Comparison of ENCODE assay signal across 8 cellular contexts in the genomic region with DNA sequence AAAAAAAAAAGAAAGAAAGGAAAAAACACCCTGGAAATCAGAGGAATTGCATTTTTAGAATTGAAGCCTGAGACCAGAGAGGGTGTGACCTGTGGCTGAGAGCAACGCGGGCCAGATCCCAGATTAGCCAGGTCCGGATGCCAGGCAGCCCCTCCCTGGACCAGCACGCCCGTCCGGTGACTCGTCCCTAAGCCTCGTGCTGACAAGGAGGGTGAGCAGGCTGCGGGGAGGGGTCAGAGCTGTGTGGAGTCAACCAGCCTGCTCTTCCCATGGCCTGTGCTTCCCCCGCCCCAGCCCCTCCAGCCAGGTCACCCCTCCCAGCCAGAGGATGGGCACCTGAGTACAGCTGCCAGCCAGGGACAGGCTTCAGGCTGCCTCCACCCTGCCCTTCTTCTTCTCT. TPM values are rescaled to one million over a fixed set of nuclear protein-coding genes. Genes with fewer than 3 reads are reported as not detected.
DNase-seq lines count a peak whose midpoint lies in the region; ATAC-seq, FAIRE-seq and TF ChIP-seq lines count a peak whose summit lies in the region.

No MANE protein-coding gene starts in this region.

- H3K27me3 ChIP-seq in OCI-LY1 (ENCODE audit: insufficient read depth, low read length) (no peaks in the 10 kb centered on the region), GM12878 (replicated peaks in 1 of 2; ENCODE audit: control insufficient read depth in 2 of 2, insufficient read depth in 2 of 2, low read length in 1 of 2) (no peaks in the 10 kb centered on the region), upper lobe of right lung (no peaks in the 10 kb centered on the region)

- WGBS in GM12878 (ENCODE audit: insufficient coverage, insufficient replicate concordance, low lambda C conversion rate, missing lambda C conversion rate) = 12% methylated on average over 9 of the region's 10 CpGs
- WGBS in lower leg skin, 2 donors = 3 to 7% methylated on average over 10 of the region's 10 CpGs

- SMC1A ChIA-PET in GM12878 (lab: Charles Lee; ENCODE audit: uncharacterized antibody, unreplicated experiment) = interaction anchor here (1.6 kb wide), 1 partner anchor 65 kb away, joined by 3 read pairs; no protein-coding TSS in a partner anchor

- no peaks in the 10 kb centered on the region for H3K36me3 ChIP-seq in OCI-LY1 (ENCODE audit: insufficient read depth, low read length)
- H3K36me3 ChIP-seq in GM12878 (ENCODE audit: control insufficient read depth in 2 of 2, insufficient read depth in 2 of 2, low read length in 1 of 2) = no peaks in the 10 kb centered on the region
- H3K36me3 ChIP-seq in upper lobe of right lung = no peaks in the 10 kb centered on the region

- CTCF ChIA-PET in Calu3 (lab: Charles Lee) = interaction anchor here (0.6 to 1.2 kb wide), 2 partner anchors 13 to 31 kb away, joined by 3 read pairs; no protein-coding TSS in a partner anchor
- CTCF ChIA-PET in GM12878 (lab: Yijun Ruan, JAX) = interaction anchor here (1.0 to 1.2 kb wide), 2 partner anchors 55 to 292 kb away, joined by 3 to 4 read pairs; no protein-coding TSS in a partner anchor

- DNase-seq in Calu3 (peak; percentile 82), GM12878 (ENCODE audit: low read depth, low spot score) (no peak), lower leg skin (ENCODE audit: low spot score in 2 of 2) (peak; percentile 77 to 97), upper lobe of right lung (peak; percentile 85), D341Med (ENCODE audit: low spot score) (no peak)

- peaks cover 35% of the 10 kb centered on the region for H3K36me3 Mint-ChIP-seq in Calu3 (ENCODE audit: insufficient read depth, unreplicated experiment)

- H3K4me1 Mint-ChIP-seq in Calu3 (ENCODE audit: low read depth, unreplicated experiment) = peaks cover 29% of the 10 kb centered on the region

- TF ChIP-seq RAD21 in GM12878 (IDR thresholded peaks at IDR 0.05; ENCODE audit: insufficient read depth, low read depth, low read length) = no peak

- no peak overlapping the region for H3K4me3 Mint-ChIP-seq in Calu3 (ENCODE audit: low read depth, unreplicated experiment)

- ATAC-seq in GM12878 = peak; percentile 1
- peak; percentile 56 for ATAC-seq in upper lobe of right lung
- no peak for ATAC-seq in HG03442 (IDR thresholded peaks at IDR 0.05; ENCODE audit: unreplicated experiment)
- no peak for ATAC-seq in GM18519 (IDR thresholded peaks at IDR 0.05; ENCODE audit: low FRiP score, unreplicated experiment)

- H3K27me3 Mint-ChIP-seq in Calu3 (ENCODE audit: unreplicated experiment) = no peaks in the 10 kb centered on the region

- no peak for TF ChIP-seq EP300 in GM12878 (IDR thresholded peaks at IDR 0.05; ENCODE audit: borderline replicate concordance in 1 of 2, control insufficient read depth in 1 of 2, low read depth in 2 of 2, low read length in 2 of 2)

- intact Hi-C loops in Calu3 (cut with micrococcal nuclease; ENCODE audit: unreplicated experiment) (loop anchor here (10.0 kb wide), 1 partner anchor 50 kb away; no protein-coding TSS in a partner anchor), GM12878 (cut with micrococcal nuclease; ENCODE audit: unreplicated experiment) (no loop called here), lower leg skin (cut with DNase I; ENCODE audit: low total_unique reads) (no loop called here), upper lobe of right lung (cut with DNase I) (no loop called here)

- TF ChIP-seq POLR2A in GM12878 (IDR thresholded peaks at IDR 0.05; ENCODE audit: low read depth, low read length) = no peak
- no peak for TF ChIP-seq POLR2A in lower leg skin (IDR thresholded peaks at IDR 0.05)

- H3K9me2 ChIP-seq in OCI-LY1 (ENCODE audit: low read depth, low read length) = no peaks in the 10 kb centered on the region

- H4K20me1 ChIP-seq in OCI-LY1 (ENCODE audit: insufficient read depth, low read length) (no peaks in the 10 kb centered on the region), GM12878 (ENCODE audit: control insufficient read depth, insufficient read depth) (no peaks in the 10 kb centered on the region)

- H3K4me2 ChIP-seq in OCI-LY1 (ENCODE audit: low read length) = peak overlapping the region; percentile 51
- H3K4me2 ChIP-seq in GM12878 (ENCODE audit: control insufficient read depth, insufficient read depth) = peak overlapping the region; percentile 61

- H3K9me3 ChIP-seq in OCI-LY1 (ENCODE audit: low read length) (no peaks in the 10 kb centered on the region), GM12878 (replicated peaks; ENCODE audit: control insufficient read depth, insufficient read depth, low read length) (no peaks in the 10 kb centered on the region), upper lobe of right lung (no peaks in the 10 kb centered on the region)

- H3K9ac ChIP-seq in OCI-LY1 (ENCODE audit: low read length) = peak overlapping the region; percentile 7; the same call in 1 of the 2 replicates
- peak overlapping the region; percentile 15; the same call in 1 of the 2 replicates for H3K9ac ChIP-seq in GM12878 (ENCODE audit: control insufficient read depth, insufficient read depth, low read length)

- in situ Hi-C loops in GM12878 (cut with MboI) = no loop called here

- no peak for FAIRE-seq in GM12878 (lab: Jason Lieb, UNC)

- BruUV-seq in Calu3 (replicated peaks; lab: Mats Ljungman, UMichigan) (no TSS peak), GM12878 (replicated peaks; lab: Mats Ljungman, UMichigan) (no TSS peak)

- RAD21 ChIA-PET in GM12878 (lab: Charles Lee; ENCODE audit: unreplicated experiment) = interaction anchor here (0.8 kb wide), 1 partner anchor 11 kb away, joined by 3 read pairs; no protein-coding TSS in a partner anchor

- H3K27ac ChIP-seq in OCI-LY1 (ENCODE audit: low read depth, low read length, poor library complexity, severe bottlenecking) (peak overlapping the region; percentile 84), GM12878 (ENCODE audit: control insufficient read depth, insufficient read depth) (no peak overlapping the region), upper lobe of right lung (peak overlapping the region; percentile 78)

- peak overlapping the region; percentile 80 for H3K27ac Mint-ChIP-seq in Calu3 (ENCODE audit: unreplicated experiment)

- no peaks in the 10 kb centered on the region for H3F3A ChIP-seq in OCI-LY1 (ENCODE audit: insufficient read depth, low read length)

- H3K79me2 ChIP-seq in OCI-LY1 (ENCODE audit: insufficient read depth, low read length) = peaks cover 5% of the 10 kb centered on the region
- peaks cover 12% of the 10 kb centered on the region for H3K79me2 ChIP-seq in GM12878 (ENCODE audit: control insufficient read depth, insufficient read depth, low read length)

- no peaks in the 10 kb centered on the region for H3K9me3 Mint-ChIP-seq in Calu3 (ENCODE audit: low read depth, unreplicated experiment)

- TF ChIP-seq CTCF in Calu3 (IDR thresholded peaks at IDR 0.05; ENCODE audit: unreplicated experiment) (no peak), OCI-LY1 (IDR thresholded peaks at IDR 0.05; ENCODE audit: low read length) (no peak), GM12878 (IDR thresholded peaks at IDR 0.05 in 2 of 3, conservative IDR thresholded peaks at IDR 0.05 in 1 of 3; ENCODE audit: control insufficient read depth in 2 of 3, extremely low read depth in 1 of 3, insufficient read depth in 1 of 3, low read depth in 3 of 3, low read length in 3 of 3) (no peak), lower leg skin (IDR thresholded peaks at IDR 0.05) (no peak), upper lobe of right lung (IDR thresholded peaks at IDR 0.05) (no peak)

- H3K4me3 ChIP-seq in OCI-LY1 (ENCODE audit: low read depth, low read length, poor library complexity, severe bottlenecking) (peak overlapping the region; percentile 8), GM12878 (peak overlapping the region; percentile 33; the same call in 1 of the 2 replicates), lower leg skin (ENCODE audit: low read depth, poor library complexity, severe bottlenecking) (no peak overlapping the region), upper lobe of right lung (peak overlapping the region; percentile 10)

- H2AFZ ChIP-seq in OCI-LY1 (ENCODE audit: low read length) (0 out of 2 replicates have a peak overlapping the region, but pooled peaks have one; percentile 27), GM12878 (ENCODE audit: control insufficient read depth, low read depth, low read length) (peak overlapping the region; percentile 88)

- H3K4me1 ChIP-seq in OCI-LY1 (ENCODE audit: insufficient read depth, low read length, severe bottlenecking) (peaks cover 51% of the 10 kb centered on the region), GM12878 (ENCODE audit: control insufficient read depth, insufficient read depth, low read length) (peaks cover 38% of the 10 kb centered on the region), upper lobe of right lung (peaks cover 40% of the 10 kb centered on the region)

- POLR2A ChIA-PET in GM12878 (lab: Charles Lee) = interaction anchor here (0.6 to 1.4 kb wide), 2 partner anchors 10 to 91 kb away, joined by 3 read pairs; a partner anchor contains a TSS

TF ChIP-seq in GM12878, 131 proteins besides CTCF, POLR2A, EP300 and RAD21 (continues in another document):
- no peak for TF ChIP-seq ZZZ3 (IDR thresholded peaks at IDR 0.05; ENCODE audit: control insufficient read depth, insufficient read length, low read depth)
- TF ChIP-seq, protein P1, sequence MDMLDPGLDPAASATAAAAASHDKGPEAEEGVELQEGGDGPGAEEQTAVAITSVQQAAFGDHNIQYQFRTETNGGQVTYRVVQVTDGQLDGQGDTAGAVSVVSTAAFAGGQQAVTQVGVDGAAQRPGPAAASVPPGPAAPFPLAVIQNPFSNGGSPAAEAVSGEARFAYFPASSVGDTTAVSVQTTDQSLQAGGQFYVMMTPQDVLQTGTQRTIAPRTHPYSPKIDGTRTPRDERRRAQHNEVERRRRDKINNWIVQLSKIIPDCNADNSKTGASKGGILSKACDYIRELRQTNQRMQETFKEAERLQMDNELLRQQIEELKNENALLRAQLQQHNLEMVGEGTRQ (IDR thresholded peaks at IDR 0.05; ENCODE audit: borderline replicate concordance, low read depth, low read length) = no peak

RNA-seq across cellular contexts. Expression of a gene that starts 4.2 kb away (rescaled TPM):
- total RNA-seq in Calu3 (2022) (124 and 128 TPM in 2 replicates), GM12878 (2014; rRNA removed) (95.2 and 105 TPM in 2 replicates), GM12878 (2014; rRNA removed; fragmentation: Illumina TruSeq; extraction: Trizol) (68.9 and 71.4 TPM in 2 replicates), GM12878 (2021) (102 and 113 TPM in 2 replicates), lower leg skin (100 to 1,000 TPM; 214 to 500 (median 268) TPM), upper lobe of right lung (172 TPM)
- 554 and 642 TPM in 2 replicates for total RNA-seq in GM12878 (2013; cell fraction: nucleolus; rRNA removed)
- polyA plus RNA-seq in GM12878 (2011; ENCODE audit: low read depth) = 28.4 TPM
- polyA plus RNA-seq in GM12878 (2011; rRNA removed) (85.2 and 120 TPM in 2 replicates), GM12878 (2014; fragmentation: Illumina TruSeq; extraction: Trizol) (39.2 and 44.2 TPM in 2 replicates), GM12878 (2014; fragmentation: Nextera tagmentation; extraction: Ambion mirVana) (10 to 100 TPM in 1 of 2 experiments, 1 to 10 TPM in 1; 5.5 to 15.5 TPM), GM12878 (2014; rRNA removed) (137 and 140 TPM in 2 replicates), GM12878 (2016; fragmentation: Nextera tagmentation; extraction: Ambion mirVana) (10 to 100 TPM; 75.7 to 76.5 TPM)
- polyA plus RNA-seq in GM12878 (2011; cell fraction: cytosol; rRNA removed) = 67.3 and 92.1 TPM in 2 replicates
- 163 and 232 TPM in 2 replicates for polyA plus RNA-seq in GM12878 (2011; cell fraction: nucleus; rRNA removed)
- polyA plus RNA-seq in GM12878 (2012) = 47.0 and 54.6 TPM in 2 replicates
- polyA minus RNA-seq in GM12878 (2011; rRNA and poly(A)+ RNA removed) = 56.7 and 78.0 TPM in 2 replicates
- polyA minus RNA-seq in GM12878 (2011; cell fraction: cytosol; rRNA and poly(A)+ RNA removed) = 26.9 and 31.3 TPM in 2 replicates
- polyA minus RNA-seq in GM12878 (2011; cell fraction: nucleus; rRNA and poly(A)+ RNA removed) = 69.4 and 128 TPM in 2 replicates

Comparison
In these comparisons a context has a peak if more than half of its experiments do, and no peak if none do; other contexts are left out.
1. DNase-seq: peak in Calu3 (single experiment), lower leg skin (2 of 2) and upper lobe of right lung (single experiment); none in GM12878 (single experiment) and D341Med (single experiment).
2. ATAC-seq: peak in GM12878 (single experiment) and upper lobe of right lung (single experiment); none in HG03442 (single experiment) and GM18519 (single experiment).